1 cellular context compared by ENCODE assay signal in the genomic region with DNA sequence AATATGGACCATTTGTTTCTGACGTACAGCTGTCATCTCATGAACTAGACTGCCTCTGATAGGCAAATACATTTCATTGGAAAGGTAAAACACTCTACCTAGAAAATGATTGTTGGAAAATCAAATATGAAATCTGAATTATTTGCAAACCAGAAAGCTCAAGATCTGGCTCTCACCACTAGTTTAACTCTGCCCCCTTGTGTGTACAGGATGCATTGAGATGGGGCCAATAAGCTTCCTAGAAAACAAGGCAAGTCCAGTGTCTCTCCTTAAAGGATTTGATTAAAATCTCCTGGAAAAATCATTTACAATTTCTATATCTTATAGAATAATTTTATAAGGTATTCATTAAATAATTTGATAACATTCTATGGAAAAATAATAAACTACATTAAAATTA.
TF ChIP-seq lines count a peak whose summit lies in the region.

No MANE protein-coding gene starts in this region.

TF ChIP-seq in SK-N-SH treated with all-trans-retinoic acid at 6 μM for 48 hours, 23 proteins besides CTCF, POLR2A, EP300 and RAD21 (continued from another document):
- TF ChIP-seq, protein P1, sequence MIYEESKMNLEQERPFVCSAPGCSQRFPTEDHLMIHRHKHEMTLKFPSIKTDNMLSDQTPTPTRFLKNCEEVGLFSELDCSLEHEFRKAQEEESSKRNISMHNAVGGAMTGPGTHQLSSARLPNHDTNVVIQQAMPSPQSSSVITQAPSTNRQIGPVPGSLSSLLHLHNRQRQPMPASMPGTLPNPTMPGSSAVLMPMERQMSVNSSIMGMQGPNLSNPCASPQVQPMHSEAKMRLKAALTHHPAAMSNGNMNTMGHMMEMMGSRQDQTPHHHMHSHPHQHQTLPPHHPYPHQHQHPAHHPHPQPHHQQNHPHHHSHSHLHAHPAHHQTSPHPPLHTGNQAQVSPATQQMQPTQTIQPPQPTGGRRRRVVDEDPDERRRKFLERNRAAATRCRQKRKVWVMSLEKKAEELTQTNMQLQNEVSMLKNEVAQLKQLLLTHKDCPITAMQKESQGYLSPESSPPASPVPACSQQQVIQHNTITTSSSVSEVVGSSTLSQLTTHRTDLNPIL (CRISPR knock-in tag; IDR thresholded peaks at IDR 0.05; ENCODE audit: low read depth), result no peak
- TF ChIP-seq BACH2 (CRISPR knock-in tag; IDR thresholded peaks at IDR 0.05; ENCODE audit: borderline replicate concordance), result no peak
TF ChIP-seq in SK-N-SH treated with all-trans-retinoic acid at 6 μM for 48 hours: peak in this region for 0.
